ENCODE assay signal across 13 cellular contexts in the genomic region with DNA sequence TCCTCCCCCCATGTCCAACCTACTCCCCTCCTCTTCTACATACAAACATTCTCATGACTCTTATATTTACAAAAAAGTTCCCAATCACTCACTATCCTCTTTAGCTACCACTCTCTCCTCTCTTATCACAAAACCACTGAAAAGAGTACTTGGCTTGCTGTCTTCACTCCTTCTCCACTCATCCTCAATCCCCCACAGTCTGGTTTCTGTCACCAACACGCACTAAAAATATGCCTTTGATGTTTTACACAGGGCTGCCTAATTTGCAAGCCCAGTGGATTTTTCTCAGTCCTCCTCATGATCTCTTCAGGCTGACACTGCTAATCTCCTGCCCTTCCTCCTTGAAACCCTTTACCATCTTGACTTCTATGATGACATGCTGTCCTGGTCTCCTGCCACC.
"Had no signal": no experiment of that assay in that cellular context is flagged by ENCODE, and none has a peak within 500 bp of the region (broad histone marks: within the 10 kb centered on the region; RNA-seq: fewer than 3 reads in every experiment).

No MANE protein-coding gene starts in this region.

- H3K27me3 Mint-ChIP-seq: activated naive CD8-positive, alpha-beta T cell treated with anti-CD3 and anti-CD28 coated beads, Interleukin-2, amount 10 ng/mL, durations not matched to agents 7 days and 5 days had no signal

- ATAC-seq: activated T-cell treated with anti-CD3 and anti-CD28 coated beads, Interleukin-2, amount 50 U/mL, for 4 hours; stimulated activated effector memory CD8-positive, alpha-beta T cell treated with anti-CD3 and anti-CD28 coated beads, Interleukin-12 subunit alpha, Interleukin-12 subunit beta, amount 100 ng/mL, for 72 hours had no signal

- H3K27me3 ChIP-seq: colonic mucosa, ovary had no signal

- H3K9me3 ChIP-seq: colonic mucosa, ovary had no signal

- H3K27ac Mint-ChIP-seq: activated naive CD8-positive, alpha-beta T cell treated with anti-CD3 and anti-CD28 coated beads, Interleukin-2, amount 10 ng/mL, durations not matched to agents 7 days and 5 days; memory B cell; stimulated activated effector memory CD8-positive, alpha-beta T cell treated with anti-CD3 and anti-CD28 coated beads, Interleukin-12 subunit alpha, Interleukin-12 subunit beta, amount 100 ng/mL, for 72 hours had no signal

- H3K27ac ChIP-seq: colonic mucosa, ovary had no signal

- H3K4me1 Mint-ChIP-seq: activated naive CD8-positive, alpha-beta T cell treated with anti-CD3 and anti-CD28 coated beads, Interleukin-2, amount 10 ng/mL, durations not matched to agents 7 days and 5 days; memory B cell; stimulated activated effector memory CD8-positive, alpha-beta T cell treated with anti-CD3 and anti-CD28 coated beads, Interleukin-12 subunit alpha, Interleukin-12 subunit beta, amount 100 ng/mL, for 72 hours had no signal

- DNase-seq: activated CD4-positive, alpha-beta T cell treated with anti-CD3 and anti-CD28 coated beads for 1 hour; activated CD4-positive, alpha-beta T cell treated with anti-CD3 and anti-CD28 coated beads, Interleukin-2, amount 50 U/mL, for 48 hours; activated gamma-delta T cell treated with Interleukin-2 at 50 U/mL for 16 hours; activated naive CD8-positive, alpha-beta T cell treated with anti-CD3 and anti-CD28 coated beads, Interleukin-2, amount 10 ng/mL, durations not matched to agents 7 days and 5 days; activated T-cell treated with anti-CD3 and anti-CD28 coated beads, Interleukin-2, amount 50 U/mL, for 4 hours; colonic mucosa; effector CD4-positive, alpha-beta T cell; ovary; retina; substantia nigra had no signal

- H3K4me3 Mint-ChIP-seq: activated naive CD8-positive, alpha-beta T cell treated with anti-CD3 and anti-CD28 coated beads, Interleukin-2, amount 10 ng/mL, durations not matched to agents 7 days and 5 days; activated T-cell treated with anti-CD3 and anti-CD28 coated beads, Interleukin-2, amount 50 U/mL, for 4 hours; memory B cell; neural crest cell; stimulated activated effector memory CD8-positive, alpha-beta T cell treated with anti-CD3 and anti-CD28 coated beads, Interleukin-12 subunit alpha, Interleukin-12 subunit beta, amount 100 ng/mL, for 72 hours had no signal

- H3K4me3 ChIP-seq: colonic mucosa, ovary had no signal

- H3K9me3 Mint-ChIP-seq: activated naive CD8-positive, alpha-beta T cell treated with anti-CD3 and anti-CD28 coated beads, Interleukin-2, amount 10 ng/mL, durations not matched to agents 7 days and 5 days; activated T-cell treated with anti-CD3 and anti-CD28 coated beads, Interleukin-2, amount 50 U/mL, for 4 hours; memory B cell; neural crest cell; stimulated activated effector memory CD8-positive, alpha-beta T cell treated with anti-CD3 and anti-CD28 coated beads, Interleukin-12 subunit alpha, Interleukin-12 subunit beta, amount 100 ng/mL, for 72 hours had no signal

- H3K4me1 ChIP-seq: colonic mucosa had no signal

- H3K36me3 Mint-ChIP-seq: activated naive CD8-positive, alpha-beta T cell treated with anti-CD3 and anti-CD28 coated beads, Interleukin-2, amount 10 ng/mL, durations not matched to agents 7 days and 5 days; memory B cell; stimulated activated effector memory CD8-positive, alpha-beta T cell treated with anti-CD3 and anti-CD28 coated beads, Interleukin-12 subunit alpha, Interleukin-12 subunit beta, amount 100 ng/mL, for 72 hours had no signal

- H3K36me3 ChIP-seq: colonic mucosa had no signal
